1 cellular context compared by ENCODE assay signal in genomic region chr20:63544241-63544957, GRCh38.
TF ChIP-seq lines count a peak whose summit lies in the region.

No MANE protein-coding gene starts in this region.

TF ChIP-seq in HepG2, 621 proteins besides CTCF, POLR2A, EP300 and RAD21 (continued from another document and continues in another):
- TF ChIP-seq ZNF274 (CRISPR knock-in tag; IDR thresholded peaks at IDR 0.05), result no peak
- TF ChIP-seq HMGXB4 (CRISPR knock-in tag; IDR thresholded peaks at IDR 0.05; ENCODE audit: borderline replicate concordance in 1 of 2, low read depth in 1 of 2), result peak in 1 of 2 experiments; percentile 45; a peak in 1 of 4 replicates
- TF ChIP-seq ZNF414 (CRISPR knock-in tag; IDR thresholded peaks at IDR 0.05), result 0 out of 2 replicates have a peak, but pooled peaks have one; percentile 52
- no peak for TF ChIP-seq DBP (CRISPR knock-in tag; IDR thresholded peaks at IDR 0.05; ENCODE audit: not compliant biosample characterization)
- TF ChIP-seq ZNF281 (CRISPR knock-in tag; IDR thresholded peaks at IDR 0.05; ENCODE audit: borderline replicate concordance), result peak; percentile 35; the same call in 1 of the 2 replicates
- TF ChIP-seq TAF15 (IDR thresholded peaks at IDR 0.05; ENCODE audit: low read depth, low read length, poor library complexity, severe bottlenecking), result peak; percentile 29
- no peak for TF ChIP-seq RERE (CRISPR knock-in tag; IDR thresholded peaks at IDR 0.05; ENCODE audit: low read depth)
- no peak for TF ChIP-seq KLF9 (CRISPR knock-in tag; IDR thresholded peaks at IDR 0.05; ENCODE audit: low read depth)
- TF ChIP-seq SP4 (CRISPR knock-in tag; IDR thresholded peaks at IDR 0.05), result peak; percentile 66; the same call in 1 of the 2 replicates
- no peak for TF ChIP-seq JARID2 (CRISPR knock-in tag; IDR thresholded peaks at IDR 0.05; ENCODE audit: insufficient replicate concordance)
- no peak for TF ChIP-seq ZSCAN5A (CRISPR knock-in tag; IDR thresholded peaks at IDR 0.05; ENCODE audit: borderline replicate concordance)
- TF ChIP-seq ZXDC (CRISPR knock-in tag; IDR thresholded peaks at IDR 0.05), result no peak
- 0 out of 2 replicates have a peak, but pooled peaks have one; percentile 50 for TF ChIP-seq KLF12 (CRISPR knock-in tag; IDR thresholded peaks at IDR 0.05; ENCODE audit: borderline replicate concordance)
- peak; percentile 85 for TF ChIP-seq MTA1 (CRISPR knock-in tag; IDR thresholded peaks at IDR 0.05; ENCODE audit: borderline replicate concordance)
- TF ChIP-seq TFE3 (CRISPR knock-in tag; IDR thresholded peaks at IDR 0.05), result peak; percentile 20; the same call in 1 of the 2 replicates
- 0 out of 2 replicates have a peak, but pooled peaks have one; percentile 41 for TF ChIP-seq RXRB (CRISPR knock-in tag; IDR thresholded peaks at IDR 0.05; ENCODE audit: borderline replicate concordance)
- TF ChIP-seq KDM6A (CRISPR knock-in tag; IDR thresholded peaks at IDR 0.05; ENCODE audit: low read depth), result peak; percentile 51; the same call in 1 of the 2 replicates
- 0 out of 2 replicates have a peak, but pooled peaks have one; percentile 24 for TF ChIP-seq RNF2 (conservative IDR thresholded peaks at IDR 0.05; ENCODE audit: low read depth)
- TF ChIP-seq ZSCAN12 (CRISPR knock-in tag; IDR thresholded peaks at IDR 0.05), result no peak
- no peak for TF ChIP-seq GLI4 (CRISPR knock-in tag; IDR thresholded peaks at IDR 0.05; ENCODE audit: borderline replicate concordance)
- TF ChIP-seq TEAD2 (CRISPR knock-in tag; IDR thresholded peaks at IDR 0.05), result no peak
- TF ChIP-seq MIER2 (CRISPR knock-in tag; IDR thresholded peaks at IDR 0.05), result 0 out of 2 replicates have a peak, but pooled peaks have one; percentile 29
- TF ChIP-seq U2AF1 (optimal IDR thresholded peaks at IDR 0.05; ENCODE audit: low read depth, low read length), result no peak
- TF ChIP-seq THRA (CRISPR knock-in tag; IDR thresholded peaks at IDR 0.05; ENCODE audit: borderline replicate concordance), result 0 out of 2 replicates have a peak, but pooled peaks have one; percentile 11
